33 cellular contexts compared by ENCODE assay signal in the genomic region with DNA sequence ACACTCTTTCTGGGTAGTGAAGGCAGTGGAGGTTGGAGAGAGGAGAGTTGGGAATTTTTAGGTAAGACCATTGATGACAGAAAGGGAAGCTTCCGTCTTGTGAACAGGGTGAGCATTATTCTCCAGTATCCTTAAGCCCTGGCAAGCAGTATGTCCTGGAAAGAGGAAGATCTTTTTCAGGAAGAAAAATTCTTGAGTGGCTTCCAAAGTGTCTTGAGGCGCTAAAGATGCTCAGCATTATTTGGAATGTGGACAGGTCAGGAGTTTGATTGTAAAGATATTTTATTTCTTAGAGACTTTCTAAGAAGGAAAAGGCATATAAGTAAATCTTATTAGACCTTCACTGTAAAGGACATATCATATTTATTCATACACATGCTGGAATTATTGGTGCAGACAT.
"Had no signal": no experiment of that assay in that cellular context is flagged by ENCODE, and none has a peak within 500 bp of the region (broad histone marks: within the 10 kb centered on the region; RNA-seq: fewer than 3 reads in every experiment).

No MANE protein-coding gene starts in this region.

- ATAC-seq: activated CD4-positive, CD25-positive, alpha-beta regulatory T cell treated with anti-CD3 and anti-CD28 coated beads, Interleukin-2, amount 50 U/mL, for 24 hours; activated CD8-positive, alpha-beta T cell treated with anti-CD3 and anti-CD28 coated beads for 36 hours; activated T-cell treated with anti-CD3 and anti-CD28 coated beads, Interleukin-2, amount 50 U/mL, for 72 hours; foreskin keratinocyte; gastrocnemius medialis; T-helper 17 cell had no signal

- H3K36me3 ChIP-seq: brain microvascular endothelial cell, esophagus muscularis mucosa, heart left ventricle, WERI-Rb-1 had no signal

- FAIRE-seq: astrocyte, bronchial epithelial cell had no signal

- H3K4me1 ChIP-seq: esophagus muscularis mucosa, gastrocnemius medialis, heart left ventricle had no signal

- H3K27ac ChIP-seq: brain microvascular endothelial cell, coronary artery, dorsolateral prefrontal cortex, esophagus muscularis mucosa, foreskin keratinocyte, gastrocnemius medialis, heart left ventricle, WERI-Rb-1 had no signal

- H3K27me3 ChIP-seq: brain microvascular endothelial cell, dorsolateral prefrontal cortex, esophagus muscularis mucosa, foreskin keratinocyte, gastrocnemius medialis, heart left ventricle had no signal

- H3K4me3 ChIP-seq: coronary artery, dorsolateral prefrontal cortex, esophagus muscularis mucosa, gastrocnemius medialis, heart left ventricle had no signal

- DNase-seq: activated B cell treated with CpG ODN at 0.5 μM for 24 hours; activated CD4-positive, alpha-beta T cell treated with anti-CD3 and anti-CD28 coated beads for 48 hours; activated CD4-positive, alpha-beta T cell treated with anti-CD3 and anti-CD28 coated beads, Interleukin-2, amount 50 U/mL, for 1 hour; activated CD4-positive, alpha-beta T cell treated with anti-CD3 and anti-CD28 coated beads, Interleukin-2, amount 50 U/mL, for 48 hours; activated CD8-positive, alpha-beta memory T cell treated with anti-CD3 and anti-CD28 coated beads for 24 hours; activated CD8-positive, alpha-beta memory T cell treated with anti-CD3 and anti-CD28 coated beads, Interleukin-2, amount 50 U/mL, for 4 hours; activated CD8-positive, alpha-beta T cell treated with anti-CD3 and anti-CD28 coated beads for 36 hours; activated effector memory CD4-positive, alpha-beta T cell treated with Interleukin-2 at 50 U/mL for 16 hours; activated gamma-delta T cell treated with Interleukin-2 at 50 U/mL for 16 hours; activated naive CD4-positive, alpha-beta T cell treated with anti-CD3 and anti-CD28 coated beads, Interleukin-2, amount 50 U/mL, for 16 hours; activated naive CD4-positive, alpha-beta T cell treated with Interleukin-2 at 50 U/mL for 16 hours; activated T-cell treated with anti-CD3 and anti-CD28 coated beads for 4 hours; activated T-cell treated with anti-CD3 and anti-CD28 coated beads, Interleukin-2, amount 50 U/mL, for 24 hours; activated T-cell treated with anti-CD3 and anti-CD28 coated beads, Interleukin-2, amount 50 U/mL, for 72 hours; amniotic stem cell; anterior cingulate cortex; brain microvascular endothelial cell; dorsolateral prefrontal cortex; effector memory CD4-positive, alpha-beta T cell; endodermal cell; erythroblast; foreskin keratinocyte; gastrocnemius medialis; glutamatergic neuron; heart left ventricle; T-helper 17 cell; T1000; WERI-Rb-1 had no signal

- H3K9me3 ChIP-seq: esophagus muscularis mucosa, gastrocnemius medialis, heart left ventricle had no signal
